8 cellular contexts compared by ENCODE assay signal in genomic region chr9:69758981-69759477, GRCh38. TPM values are rescaled to one million over a fixed set of nuclear protein-coding genes. Genes with fewer than 3 reads are reported as not detected.
DNase-seq lines count a peak whose midpoint lies in the region; ATAC-seq, FAIRE-seq and TF ChIP-seq lines count a peak whose summit lies in the region.

No MANE protein-coding gene starts in this region.

- H3K4me2 ChIP-seq in A549 (peak overlapping the region; percentile 85), KMS-11 (peak overlapping the region; percentile 90), HepG2 (ENCODE audit: low read depth, low read length) (peak overlapping the region; percentile 88)

- TF ChIP-seq EP300 in A549 (IDR thresholded peaks at IDR 0.05) (no peak), HepG2 (IDR thresholded peaks at IDR 0.05; ENCODE audit: low read depth in 2 of 2, low read length in 2 of 2) (no peak), HepG2 (CRISPR knock-in tag; IDR thresholded peaks at IDR 0.05; ENCODE audit: borderline replicate concordance) (no peak)

- intact Hi-C loops in body of pancreas (cut with DNase I) (no loop called here), HepG2 (cut with micrococcal nuclease; ENCODE audit: unreplicated experiment) (no loop called here), tibial artery (cut with DNase I; ENCODE audit: low total_unique reads) (loop anchor here (5.0 to 10.0 kb wide), 2 partner anchors 87 to 496 kb away; partner anchors contain the start of genes APBA1 and SMC5)

- FAIRE-seq in A549 (lab: Jason Lieb, UNC) (no peak), HepG2 (lab: Jason Lieb, UNC) (no peak)

- H3K27me3 ChIP-seq in KMS-11 (ENCODE audit: insufficient read depth, low read depth), result no peaks in the 10 kb centered on the region
- H3K27me3 ChIP-seq in body of pancreas, result no peaks in the 10 kb centered on the region
- no peaks in the 10 kb centered on the region; a peak in 1 of 5 replicates for H3K27me3 ChIP-seq in HepG2 (ENCODE audit: control insufficient read depth in 1 of 2, insufficient read depth in 2 of 2, low read length in 2 of 2)
- H3K27me3 ChIP-seq in tibial artery, result no peaks in the 10 kb centered on the region

- TF ChIP-seq CTCF in A549 (IDR thresholded peaks at IDR 0.05), result no peak
- no peak for TF ChIP-seq CTCF in KMS-11 (conservative IDR thresholded peaks at IDR 0.05; ENCODE audit: low read depth, low read length)
- TF ChIP-seq CTCF in body of pancreas (IDR thresholded peaks at IDR 0.05), result no peak
- TF ChIP-seq CTCF in HepG2 (CRISPR knock-in tag; IDR thresholded peaks at IDR 0.05), result no peak
- TF ChIP-seq CTCF in tibial artery (IDR thresholded peaks at IDR 0.05), result no peak

- peak; percentile 15 to 34; a peak in 3 of 6 replicates for ATAC-seq in A549
- ATAC-seq in GM18868 (IDR thresholded peaks at IDR 0.05; ENCODE audit: unreplicated experiment), result peak; percentile 0
- no peak for ATAC-seq in body of pancreas
- ATAC-seq in HepG2, result no peak
- ATAC-seq in HG02763 (IDR thresholded peaks at IDR 0.05; ENCODE audit: unreplicated experiment), result no peak

- in situ Hi-C loops in HepG2 (cut with HindIII; ENCODE audit: extremely low pct_ligation_motif_present, low pct_unique_long_range_greater_than_20kb), result no loop called here

- WGBS in A549 (ENCODE audit: missing lambda C conversion rate), result 3% methylated on average over 8 of the region's 8 CpGs
- WGBS in body of pancreas, 2 donors, result 0% methylated on average over 8 of the region's 8 CpGs
- under 1% methylated on average over 8 of the region's 8 CpGs for WGBS in HepG2 (ENCODE audit: low lambda C conversion rate)

- POLR2A ChIA-PET in A549 (lab: Yijun Ruan, JAX), result interaction anchor here (0.6 kb wide), 1 partner anchor 525 kb away, joined by 3 read pairs; no protein-coding TSS in a partner anchor
- POLR2A ChIA-PET in HepG2 (lab: Yijun Ruan, JAX), result interaction anchor here (2.5 kb wide), 1 partner anchor 11 kb away, joined by 31 read pairs; no protein-coding TSS in a partner anchor

- TSS peak; percentile 44 for BruUV-seq in HepG2 (replicated peaks; lab: Mats Ljungman, UMichigan)

- peaks cover 25% of the 10 kb centered on the region for H3K4me1 ChIP-seq in A549
- peaks cover 20% of the 10 kb centered on the region for H3K4me1 ChIP-seq in KMS-11 (ENCODE audit: low read depth, poor library complexity, severe bottlenecking)
- H3K4me1 ChIP-seq in body of pancreas, result peaks cover 29% of the 10 kb centered on the region
- H3K4me1 ChIP-seq in HepG2 (ENCODE audit: insufficient read depth, low read length), result peaks cover 49% of the 10 kb centered on the region
- H3K4me1 ChIP-seq in tibial artery, result peaks cover 0 to 30% (median 14%) of the 10 kb centered on the region in 4 donors

- H3K9me3 ChIP-seq in A549 (no peaks in the 10 kb centered on the region), body of pancreas (no peaks in the 10 kb centered on the region), HepG2 (ENCODE audit: low read length) (no peaks in the 10 kb centered on the region), tibial artery (no peaks in the 10 kb centered on the region)

- TF ChIP-seq POLR2A in A549 (IDR thresholded peaks at IDR 0.05; ENCODE audit: low read length), result no peak
- no peak for TF ChIP-seq POLR2A in body of pancreas (IDR thresholded peaks at IDR 0.05)
- TF ChIP-seq POLR2A in HepG2 (IDR thresholded peaks at IDR 0.05; ENCODE audit: insufficient read depth in 1 of 2, low read depth in 2 of 2, low read length in 2 of 2), result no peak; a peak in 1 of 4 replicates

- peak overlapping the region; percentile 64 for H3K4me3 ChIP-seq in A549
- no peak overlapping the region for H3K4me3 ChIP-seq in KMS-11 (IDR thresholded peaks at IDR 0.05; ENCODE audit: insufficient read depth, low read depth, low read length)
- peak overlapping the region; percentile 66 to 95 for H3K4me3 ChIP-seq in body of pancreas
- H3K4me3 ChIP-seq in HepG2 (replicated peaks in 1 of 3; ENCODE audit: insufficient read depth in 1 of 3, low read depth in 2 of 3, low read length in 3 of 3), result peak overlapping the region; percentile 82 to 88 (median 85)
- peak overlapping the region; percentile 87 to 90 for H3K4me3 ChIP-seq in tibial artery

- peak in 1 of 2 experiments; percentile 19 for DNase-seq in A549 (ENCODE audit: low read depth in 1 of 2, low spot score in 1 of 2)
- no peak for DNase-seq in body of pancreas
- DNase-seq in HepG2 (ENCODE audit: low spot score), result no peak
- no peak for DNase-seq in tibial artery
- DNase-seq in HCEC 1CT, result no peak

- H3K36me3 ChIP-seq in KMS-11 (ENCODE audit: insufficient read depth) (no peaks in the 10 kb centered on the region), body of pancreas (replicated peaks in 1 of 2; ENCODE audit: insufficient read depth in 1 of 2, low read depth in 2 of 2) (no peaks in the 10 kb centered on the region), HepG2 (replicated peaks in 1 of 2; ENCODE audit: control insufficient read depth in 1 of 2, insufficient read depth in 2 of 2, low read length in 2 of 2) (no peaks in the 10 kb centered on the region), tibial artery (no peaks in the 10 kb centered on the region)

- H2AFZ ChIP-seq in KMS-11 (ENCODE audit: low read depth) (peak overlapping the region; percentile 94), HepG2 (ENCODE audit: low read length) (no peak overlapping the region)

- H4K20me1 ChIP-seq in KMS-11 (ENCODE audit: insufficient read depth) (no peaks in the 10 kb centered on the region), HepG2 (ENCODE audit: insufficient read depth, low read length) (no peaks in the 10 kb centered on the region; the same call in 1 of the 2 replicates)

- H3K9ac ChIP-seq in KMS-11 (peak overlapping the region; percentile 94), HepG2 (ENCODE audit: insufficient read depth, low read depth, low read length) (peak overlapping the region; percentile 93)

- H3K27ac ChIP-seq in A549 (peak overlapping the region; percentile 92 to 98), KMS-11 (peak overlapping the region; percentile 84), body of pancreas (peak overlapping the region; percentile 88 to 96 (median 92)), HepG2 (ENCODE audit: extremely low read length, insufficient read depth, low read length) (peak overlapping the region; percentile 91), tibial artery (peak overlapping the region; percentile 96 to 98)

- CTCF ChIA-PET in A549 (lab: Yijun Ruan, JAX), result interaction anchor here (0.8 to 2.5 kb wide), 2 partner anchors 13 to 86 kb away, joined by 3 to 7 read pairs; no protein-coding TSS in a partner anchor
- CTCF ChIA-PET in HepG2 (lab: Yijun Ruan, JAX; ENCODE audit: low intra/inter-chr PET ratio, low total read pairs), result no interaction called here

- H3K79me2 ChIP-seq in KMS-11 (ENCODE audit: insufficient read depth, low read depth), result peaks cover 46% of the 10 kb centered on the region
- H3K79me2 ChIP-seq in HepG2 (ENCODE audit: insufficient read depth, low read length), result peaks cover 50% of the 10 kb centered on the region

- TF ChIP-seq RAD21 in A549 (conservative IDR thresholded peaks at IDR 0.05 in 1 of 2, IDR thresholded peaks at IDR 0.05 in 1 of 2) (no peak), HepG2 (CRISPR knock-in tag; IDR thresholded peaks at IDR 0.05) (no peak)

TF ChIP-seq in HepG2, 621 proteins besides CTCF, POLR2A, EP300 and RAD21 (continues in another document):
- 0 out of 2 replicates have a peak, but pooled peaks have one; percentile 39 for TF ChIP-seq ZNF335 (CRISPR knock-in tag; IDR thresholded peaks at IDR 0.05)
- TF ChIP-seq TOE1 (CRISPR knock-in tag; IDR thresholded peaks at IDR 0.05), result no peak
- no peak for TF ChIP-seq ZNF224 (CRISPR knock-in tag; IDR thresholded peaks at IDR 0.05)
- TF ChIP-seq ZFP36L2 (CRISPR knock-in tag; IDR thresholded peaks at IDR 0.05), result no peak
- TF ChIP-seq RFXANK (CRISPR knock-in tag; IDR thresholded peaks at IDR 0.05), result no peak
- TF ChIP-seq ZFP37 (CRISPR knock-in tag; IDR thresholded peaks at IDR 0.05; ENCODE audit: borderline replicate concordance), result 0 out of 2 replicates have a peak, but pooled peaks have one; percentile 6
- peak; percentile 1; the same call in 1 of the 2 replicates for TF ChIP-seq SOX5 (CRISPR knock-in tag; IDR thresholded peaks at IDR 0.05; ENCODE audit: borderline replicate concordance)
- 0 out of 2 replicates have a peak, but pooled peaks have one; percentile 4 for TF ChIP-seq DMAP1 (CRISPR knock-in tag; IDR thresholded peaks at IDR 0.05)
- peak; percentile 68; the same call in 1 of the 2 replicates for TF ChIP-seq ZNF121 (CRISPR knock-in tag; IDR thresholded peaks at IDR 0.05)

RNA-seq across cellular contexts. Expression of gene PTAR1, which starts 0.8 kb away (rescaled TPM):
- polyA plus RNA-seq in A549 (2011; rRNA removed) (32.4 and 34.6 TPM in 2 replicates), A549 (2017; fragmentation: RNase III; extraction: RNeasy Plus Mini Kit Qiagen cat#74134 plus additional on column Dnase treatment) (16.6 to 17.2 TPM (median 16.9 TPM) in 3 replicates), HepG2 (2011; rRNA removed) (19.8 and 26.5 TPM in 2 replicates)
- polyA plus RNA-seq in A549 (2012; cell fraction: cytosol; rRNA removed), result 3.8 and 4.5 TPM in 2 replicates
- 5.1 and 10.2 TPM in 2 replicates for polyA plus RNA-seq in A549 (2012; cell fraction: nucleus; rRNA removed)
- 35.8 and 42.7 TPM in 2 replicates for polyA minus RNA-seq in A549 (2011; rRNA and poly(A)+ RNA removed)
- total RNA-seq in body of pancreas (10 to 100 TPM; 35.8 to 41.9 TPM), HepG2 (2016; rRNA removed; fragmentation: Illumina TruSeq; extraction: Trizol) (42.1 and 58.0 TPM in 2 replicates)
- 11.4 and 11.5 TPM in 2 replicates for total RNA-seq in HepG2 (2016; cell fraction: cytosol; rRNA removed; fragmentation: Illumina TruSeq; extraction: Trizol; ENCODE audit: low read depth)
- 43.2 and 58.9 TPM in 2 replicates for total RNA-seq in HepG2 (2016; cell fraction: insoluble cytoplasmic fraction; rRNA removed; fragmentation: Illumina TruSeq; extraction: Trizol)
- total RNA-seq in HepG2 (2016; cell fraction: membrane; rRNA removed; fragmentation: Illumina TruSeq; extraction: Trizol), result 18.8 and 19.1 TPM in 2 replicates
- 84.8 and 87.1 TPM in 2 replicates for total RNA-seq in HepG2 (2016; cell fraction: nucleus; rRNA removed; fragmentation: Illumina TruSeq; extraction: Trizol)
- 5.7 and 8.5 TPM in 2 replicates for polyA plus RNA-seq in HepG2 (2011; cell fraction: cytosol; rRNA removed)
- polyA plus RNA-seq in HepG2 (2011; cell fraction: nucleus; rRNA removed), result 47.8 and 47.9 TPM in 2 replicates
- 24.2 and 28.4 TPM in 2 replicates for polyA plus RNA-seq in HepG2 (2012)
- 6.5 and 7.0 TPM in 2 replicates for polyA plus RNA-seq in HepG2 (2016; cell fraction: cytosol; fragmentation: Illumina TruSeq; extraction: Trizol; ENCODE audit: low read depth)
- polyA plus RNA-seq in HepG2 (2016; cell fraction: insoluble cytoplasmic fraction; fragmentation: Illumina TruSeq; extraction: Trizol; ENCODE audit: low read depth), result 15.3 and 19.3 TPM in 2 replicates
- 7.6 and 7.8 TPM in 2 replicates for polyA plus RNA-seq in HepG2 (2016; cell fraction: membrane; fragmentation: Illumina TruSeq; extraction: Trizol; ENCODE audit: low read depth)
- 41.5 and 44.9 TPM in 2 replicates for polyA plus RNA-seq in HepG2 (2016; cell fraction: nucleus; fragmentation: Illumina TruSeq; extraction: Trizol; ENCODE audit: insufficient read depth, low read depth)
- polyA minus RNA-seq in HepG2 (2011; rRNA and poly(A)+ RNA removed; ENCODE audit: low replicate concordance), result 28.0 and 32.7 TPM in 2 replicates
- polyA minus RNA-seq in HepG2 (2011; cell fraction: cytosol; rRNA and poly(A)+ RNA removed), result 30.5 and 36.6 TPM in 2 replicates
- polyA minus RNA-seq in HepG2 (2011; cell fraction: nucleus; rRNA and poly(A)+ RNA removed), result 189 and 200 TPM in 2 replicates

Comparison
In these comparisons a context has a peak if more than half of its experiments do, and no peak if none do; other contexts are left out.
1. ATAC-seq: peak in A549 (2 of 2) and GM18868 (single experiment); none in body of pancreas (single experiment), HepG2 (single experiment) and HG02763 (single experiment).
2. Peak in every context shown above with its lines, with median percentiles within 50 percentile points of each other: H3K27ac ChIP-seq and H3K4me2 ChIP-seq.